22 cellular contexts compared by ENCODE assay signal in the genomic region with DNA sequence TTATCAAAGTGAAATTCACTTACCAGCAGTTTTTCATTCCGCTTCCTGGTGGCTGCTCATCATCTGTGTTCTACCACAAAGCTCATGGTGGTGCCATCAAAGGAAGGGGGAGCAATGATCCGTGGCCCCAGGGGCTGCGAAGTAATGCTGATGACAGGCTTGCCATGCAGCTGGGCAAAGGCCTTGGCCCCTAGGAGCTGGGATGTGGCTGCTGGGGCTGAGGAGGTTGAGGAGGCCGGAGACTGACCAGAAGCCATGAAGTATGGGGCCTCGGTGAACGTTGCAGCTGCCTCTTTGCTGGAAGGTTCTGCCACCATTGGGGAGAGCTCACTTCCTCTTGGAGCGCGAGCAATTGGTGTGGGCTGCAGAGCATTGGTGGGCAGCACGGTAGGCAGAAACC. TPM values are rescaled to one million over a fixed set of nuclear protein-coding genes. Genes with fewer than 3 reads are reported as not detected.
"Had no signal": no experiment of that assay in that cellular context is flagged by ENCODE, and none has a peak within 500 bp of the region (broad histone marks: within the 10 kb centered on the region; RNA-seq: fewer than 3 reads in every experiment).

No MANE protein-coding gene starts in this region.

- H3K4me1 ChIP-seq: ascending aorta, upper lobe of left lung had no signal

- ATAC-seq: activated naive CD4-positive, alpha-beta T cell treated with anti-CD3 and anti-CD28 coated beads, Interleukin-2, amount 50 U/mL, for 72 hours; activated T-helper 17 cell treated with anti-CD3 and anti-CD28 coated beads, Interleukin-2, amount 50 U/mL, for 72 hours; effector memory CD8-positive, alpha-beta T cell; esophagus mucosa; SK-N-SH treated with all-trans-retinoic acid at 6 μM for 48 hours; WTC11 had no signal

- H3K4me3 Mint-ChIP-seq: activated T-cell treated with anti-CD3 and anti-CD28 coated beads, Interleukin-2, amount 50 U/mL, for 24 hours; activated T-helper 17 cell treated with anti-CD3 and anti-CD28 coated beads, Interleukin-2, amount 50 U/mL, for 72 hours; effector memory CD8-positive, alpha-beta T cell; WTC11 had no signal

- H3K4me3 ChIP-seq: ascending aorta, ovary, thoracic aorta, upper lobe of left lung had no signal

- H3K4me1 Mint-ChIP-seq: activated T-helper 17 cell treated with anti-CD3 and anti-CD28 coated beads, Interleukin-2, amount 50 U/mL, for 72 hours had no signal

- H3K36me3 ChIP-seq: ascending aorta, brain microvascular endothelial cell, ovary, thoracic aorta, upper lobe of left lung had no signal

- H3K27ac Mint-ChIP-seq: activated naive CD4-positive, alpha-beta T cell treated with anti-CD3 and anti-CD28 coated beads, Interleukin-2, amount 50 U/mL, for 72 hours; activated T-cell treated with anti-CD3 and anti-CD28 coated beads, Interleukin-2, amount 50 U/mL, for 24 hours; activated T-helper 17 cell treated with anti-CD3 and anti-CD28 coated beads, Interleukin-2, amount 50 U/mL, for 72 hours; effector memory CD8-positive, alpha-beta T cell; WTC11 had no signal

- H3K27me3 ChIP-seq: ascending aorta, brain microvascular endothelial cell, ovary, upper lobe of left lung had no signal

- H3K27ac ChIP-seq: ascending aorta, brain microvascular endothelial cell, thoracic aorta, upper lobe of left lung had no signal

- DNase-seq: activated T-cell treated with anti-CD3 and anti-CD28 coated beads, Interleukin-2, amount 50 U/mL, for 24 hours; brain microvascular endothelial cell; central memory CD4-positive, alpha-beta T cell; effector memory CD8-positive, alpha-beta T cell; foreskin melanocyte; hypothalamus; stimulated activated CD4-positive, alpha-beta T cell treated with anti-CD3 and anti-CD28 coated beads, Interleukin-12 subunit alpha, Interleukin-12 subunit beta, amount 100 ng/mL, for 4 hours; T-helper 9 cell; upper lobe of left lung had no signal

- H3K9me3 Mint-ChIP-seq: activated naive CD4-positive, alpha-beta T cell treated with anti-CD3 and anti-CD28 coated beads, Interleukin-2, amount 50 U/mL, for 72 hours; activated T-cell treated with anti-CD3 and anti-CD28 coated beads, Interleukin-2, amount 50 U/mL, for 24 hours; activated T-helper 17 cell treated with anti-CD3 and anti-CD28 coated beads, Interleukin-2, amount 50 U/mL, for 72 hours; effector memory CD8-positive, alpha-beta T cell; WTC11 had no signal

- H3K27me3 Mint-ChIP-seq: activated T-helper 17 cell treated with anti-CD3 and anti-CD28 coated beads, Interleukin-2, amount 50 U/mL, for 72 hours had no signal

- H3K9me3 ChIP-seq: ascending aorta, ovary, thoracic aorta, upper lobe of left lung had no signal

- H3K36me3 Mint-ChIP-seq: activated naive CD4-positive, alpha-beta T cell treated with anti-CD3 and anti-CD28 coated beads, Interleukin-2, amount 50 U/mL, for 72 hours; WTC11 had no signal

RNA-seq across cellular contexts. Expression of gene C4orf54, which starts 8.4 kb away (rescaled TPM):
- total RNA-seq: activated naive CD4-positive, alpha-beta T cell treated with anti-CD3 and anti-CD28 coated beads, Interleukin-2, amount 50 U/mL, for 72 hours; activated T-helper 17 cell treated with anti-CD3 and anti-CD28 coated beads, Interleukin-2, amount 50 U/mL, for 72 hours; ascending aorta; endothelial cell of umbilical vein; esophagus mucosa; pulmonary artery endothelial cell; T-helper 1 cell treated with Interleukin-12 subunit alpha and Interleukin-12 subunit beta and Interleukin-4 antibody, amounts not matched to agents 30 ng/mL and 1 ng/mL, for 36 hours; WTC11 had no signal
- polyA plus RNA-seq: endothelial cell of umbilical vein, liver, neural cell had no signal
